Comparison of ENCODE assay signal across 1 cellular context in the genomic region with DNA sequence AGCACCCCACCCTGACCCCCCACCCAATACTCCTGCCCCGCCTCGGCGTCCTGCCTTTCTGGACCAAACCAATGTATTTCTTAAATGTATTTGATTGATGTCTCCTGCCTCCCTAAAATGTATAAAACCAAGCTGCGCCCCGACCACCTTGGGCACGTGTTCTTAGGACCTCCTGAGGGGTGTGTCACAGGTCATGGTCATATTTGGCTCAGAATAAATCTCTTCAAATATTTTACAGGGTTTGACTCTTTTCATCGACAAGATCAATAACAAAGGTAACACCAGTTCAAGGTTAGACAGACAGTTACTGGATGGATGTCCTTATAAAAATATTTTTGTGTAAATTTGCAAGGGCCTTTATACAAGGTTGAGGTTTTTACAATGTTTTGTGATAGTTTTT.
A peak's percentile ranks its signal among the peaks of the same experiment; 100 is the strongest.
TF ChIP-seq lines count a peak whose summit lies in the region.
"Not testable (repeated sequence)": the region's sequence is repeated elsewhere in the genome, so short reads cannot be mapped to it uniquely, and the experiment has no call there.

No MANE protein-coding gene starts in this region.

TF ChIP-seq in HepG2, 621 proteins besides CTCF, POLR2A, EP300 and RAD21:
- TF ChIP-seq HNF4A (CRISPR knock-in tag; IDR thresholded peaks at IDR 0.05) = 0 out of 2 replicates have a peak, but pooled peaks have one; percentile 27
- peak; percentile 69 for TF ChIP-seq NR2F6 (IDR thresholded peaks at IDR 0.05)
- peak; percentile 57 for TF ChIP-seq NR2F6 (CRISPR knock-in tag; IDR thresholded peaks at IDR 0.05)
- TF ChIP-seq NR2F2 (IDR thresholded peaks at IDR 0.05; ENCODE audit: borderline replicate concordance, low read depth) = peak; percentile 30; the same call in 1 of the 2 replicates
- TF ChIP-seq PITX1 (CRISPR knock-in tag; IDR thresholded peaks at IDR 0.05) = 0 out of 2 replicates have a peak, but pooled peaks have one; percentile 30
- peak in 1 of 2 experiments; percentile 72; a peak in 2 of 4 replicates for TF ChIP-seq NR2F1 (CRISPR knock-in tag; IDR thresholded peaks at IDR 0.05)
- TF ChIP-seq, protein P1, sequence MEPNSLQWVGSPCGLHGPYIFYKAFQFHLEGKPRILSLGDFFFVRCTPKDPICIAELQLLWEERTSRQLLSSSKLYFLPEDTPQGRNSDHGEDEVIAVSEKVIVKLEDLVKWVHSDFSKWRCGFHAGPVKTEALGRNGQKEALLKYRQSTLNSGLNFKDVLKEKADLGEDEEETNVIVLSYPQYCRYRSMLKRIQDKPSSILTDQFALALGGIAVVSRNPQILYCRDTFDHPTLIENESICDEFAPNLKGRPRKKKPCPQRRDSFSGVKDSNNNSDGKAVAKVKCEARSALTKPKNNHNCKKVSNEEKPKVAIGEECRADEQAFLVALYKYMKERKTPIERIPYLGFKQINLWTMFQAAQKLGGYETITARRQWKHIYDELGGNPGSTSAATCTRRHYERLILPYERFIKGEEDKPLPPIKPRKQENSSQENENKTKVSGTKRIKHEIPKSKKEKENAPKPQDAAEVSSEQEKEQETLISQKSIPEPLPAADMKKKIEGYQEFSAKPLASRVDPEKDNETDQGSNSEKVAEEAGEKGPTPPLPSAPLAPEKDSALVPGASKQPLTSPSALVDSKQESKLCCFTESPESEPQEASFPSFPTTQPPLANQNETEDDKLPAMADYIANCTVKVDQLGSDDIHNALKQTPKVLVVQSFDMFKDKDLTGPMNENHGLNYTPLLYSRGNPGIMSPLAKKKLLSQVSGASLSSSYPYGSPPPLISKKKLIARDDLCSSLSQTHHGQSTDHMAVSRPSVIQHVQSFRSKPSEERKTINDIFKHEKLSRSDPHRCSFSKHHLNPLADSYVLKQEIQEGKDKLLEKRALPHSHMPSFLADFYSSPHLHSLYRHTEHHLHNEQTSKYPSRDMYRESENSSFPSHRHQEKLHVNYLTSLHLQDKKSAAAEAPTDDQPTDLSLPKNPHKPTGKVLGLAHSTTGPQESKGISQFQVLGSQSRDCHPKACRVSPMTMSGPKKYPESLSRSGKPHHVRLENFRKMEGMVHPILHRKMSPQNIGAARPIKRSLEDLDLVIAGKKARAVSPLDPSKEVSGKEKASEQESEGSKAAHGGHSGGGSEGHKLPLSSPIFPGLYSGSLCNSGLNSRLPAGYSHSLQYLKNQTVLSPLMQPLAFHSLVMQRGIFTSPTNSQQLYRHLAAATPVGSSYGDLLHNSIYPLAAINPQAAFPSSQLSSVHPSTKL (CRISPR knock-in tag; IDR thresholded peaks at IDR 0.05) = peak; percentile 55
- TF ChIP-seq ARNTL (CRISPR knock-in tag; IDR thresholded peaks at IDR 0.05) = 0 out of 2 replicates have a peak, but pooled peaks have one; percentile 35
- TF ChIP-seq RXRB (CRISPR knock-in tag; IDR thresholded peaks at IDR 0.05; ENCODE audit: borderline replicate concordance) = peak; percentile 77
- TF ChIP-seq MEF2D (CRISPR knock-in tag; IDR thresholded peaks at IDR 0.05) = 0 out of 2 replicates have a peak, but pooled peaks have one; percentile 19
- TF ChIP-seq, protein P2, sequence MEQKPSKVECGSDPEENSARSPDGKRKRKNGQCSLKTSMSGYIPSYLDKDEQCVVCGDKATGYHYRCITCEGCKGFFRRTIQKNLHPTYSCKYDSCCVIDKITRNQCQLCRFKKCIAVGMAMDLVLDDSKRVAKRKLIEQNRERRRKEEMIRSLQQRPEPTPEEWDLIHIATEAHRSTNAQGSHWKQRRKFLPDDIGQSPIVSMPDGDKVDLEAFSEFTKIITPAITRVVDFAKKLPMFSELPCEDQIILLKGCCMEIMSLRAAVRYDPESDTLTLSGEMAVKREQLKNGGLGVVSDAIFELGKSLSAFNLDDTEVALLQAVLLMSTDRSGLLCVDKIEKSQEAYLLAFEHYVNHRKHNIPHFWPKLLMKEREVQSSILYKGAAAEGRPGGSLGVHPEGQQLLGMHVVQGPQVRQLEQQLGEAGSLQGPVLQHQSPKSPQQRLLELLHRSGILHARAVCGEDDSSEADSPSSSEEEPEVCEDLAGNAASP (CRISPR knock-in tag; IDR thresholded peaks at IDR 0.05; ENCODE audit: borderline replicate concordance) = peak; percentile 43; the same call in 1 of the 2 replicates
- TF ChIP-seq GFI1 (CRISPR knock-in tag; IDR thresholded peaks at IDR 0.05; ENCODE audit: borderline replicate concordance) = peak; percentile 47; the same call in 1 of the 2 replicates
- TF ChIP-seq NCOA2 (CRISPR knock-in tag; IDR thresholded peaks at IDR 0.05) = peak; percentile 36; the same call in 1 of the 2 replicates
- peak; percentile 27; the same call in 1 of the 2 replicates for TF ChIP-seq TCF7 (IDR thresholded peaks at IDR 0.05; ENCODE audit: low read depth)
- peak; percentile 56; the same call in 1 of the 2 replicates for TF ChIP-seq GATAD2A (CRISPR knock-in tag; IDR thresholded peaks at IDR 0.05)
- TF ChIP-seq PPARG (CRISPR knock-in tag; conservative IDR thresholded peaks at IDR 0.05) = 0 out of 2 replicates have a peak, but pooled peaks have one; percentile 60
- TF ChIP-seq RARA (CRISPR knock-in tag; IDR thresholded peaks at IDR 0.05) = peak; percentile 79
- TF ChIP-seq PAXIP1 (CRISPR knock-in tag; conservative IDR thresholded peaks at IDR 0.05) = peak; percentile 65
- peak; percentile 82 for TF ChIP-seq ONECUT2 (CRISPR knock-in tag; IDR thresholded peaks at IDR 0.05)
- TF ChIP-seq SALL1 (CRISPR knock-in tag; IDR thresholded peaks at IDR 0.05) = peak; percentile 84
- TF ChIP-seq SOX6 (IDR thresholded peaks at IDR 0.05) = not testable (repeated sequence)
- 0 out of 2 replicates have a peak, but pooled peaks have one; percentile 19 for TF ChIP-seq SOX6 (CRISPR knock-in tag; IDR thresholded peaks at IDR 0.05)
